In the genomic region with DNA sequence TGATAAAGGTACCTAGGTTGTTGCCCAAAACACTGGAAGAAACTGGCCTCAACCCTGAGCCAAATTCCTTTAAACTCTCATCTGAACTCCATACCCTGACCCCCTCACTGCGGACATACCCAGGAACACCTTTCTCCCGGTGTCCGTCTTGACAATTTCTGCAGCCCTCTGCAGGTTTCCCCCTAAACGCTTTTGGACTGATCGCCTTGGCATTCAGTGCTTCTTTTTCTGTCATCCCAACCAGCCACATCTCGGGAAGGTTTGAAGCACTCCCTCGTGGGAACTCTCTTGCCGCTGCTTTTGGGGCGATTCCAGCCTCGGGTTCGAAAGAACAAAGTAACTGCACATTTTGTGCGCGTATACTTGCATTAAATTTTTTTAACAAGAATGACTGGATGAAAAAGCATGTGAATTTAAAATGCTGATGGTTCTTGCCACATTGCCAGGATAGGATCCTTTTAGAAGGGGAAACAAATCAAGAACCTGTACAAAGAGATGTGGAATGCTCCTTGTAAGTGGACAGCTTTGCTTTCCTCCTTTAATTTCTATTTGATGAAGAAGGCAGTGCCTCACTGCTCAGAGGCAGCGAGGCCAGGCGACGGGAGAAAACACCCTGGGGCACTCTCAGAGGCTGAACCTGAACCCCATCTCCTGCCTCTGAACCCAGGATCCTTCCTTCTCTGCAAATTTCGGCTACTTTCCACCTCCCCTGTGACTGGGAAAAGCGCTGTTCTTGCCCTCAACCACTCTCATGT, we compare ENCODE assay signal across 7 cellular contexts. TPM values are rescaled to one million over a fixed set of nuclear protein-coding genes. Genes with fewer than 3 reads are reported as not detected.
DNase-seq lines count a peak whose midpoint lies in the region; ATAC-seq and TF ChIP-seq lines count a peak whose summit lies in the region.

No MANE protein-coding gene starts in this region.

- intact Hi-C loops in psoas muscle (cut with DNase I), result loop anchor here in 1 of 2 donors (5.0 kb wide), 1 partner anchor 50 kb away; the partner anchor contains the start of gene FBXW2

- H3K9me3 ChIP-seq in psoas muscle, result no peaks in the 10 kb centered on the region

- no peak for DNase-seq in GM12865 (ENCODE audit: low read depth)
- peak; percentile 3 for DNase-seq in globus pallidus (ENCODE audit: low spot score)
- no peak for DNase-seq in psoas muscle
- no peak for DNase-seq in T-helper 9 cell

- H3K27ac ChIP-seq in VCaP, result peak overlapping the region; percentile 83
- peak overlapping the region; percentile 87 for H3K27ac ChIP-seq in psoas muscle

- no peaks in the 10 kb centered on the region for H3K27me3 ChIP-seq in psoas muscle (ENCODE audit: insufficient read depth in 3 of 3, low read length in 2 of 3)

- ATAC-seq in HG03039 (IDR thresholded peaks at IDR 0.05; ENCODE audit: unreplicated experiment) (peak; percentile 2), psoas muscle (peak in 3 of 4 donors; percentile 0 to 24 (median 2)), GM19035 (IDR thresholded peaks at IDR 0.05; ENCODE audit: unreplicated experiment) (no peak)

- no peak for TF ChIP-seq CTCF in GM12865 (IDR thresholded peaks at IDR 0.05; ENCODE audit: insufficient read depth, low read depth, low read length, missing control alignments)
- no peak for TF ChIP-seq CTCF in VCaP (conservative IDR thresholded peaks at IDR 0.05)
- TF ChIP-seq CTCF in psoas muscle (IDR thresholded peaks at IDR 0.05), result no peak

- 32 to 45% (median 38%) methylated on average over 18 of the region's 18 CpGs for WGBS in psoas muscle, 3 donors

- H3K4me3 ChIP-seq in GM12865 (ENCODE audit: low read depth, low read length), result peak overlapping the region; percentile 69
- H3K4me3 ChIP-seq in psoas muscle, result peak overlapping the region; percentile 92

- peaks cover 8% of the 10 kb centered on the region for H3K4me1 ChIP-seq in psoas muscle

- no peaks in the 10 kb centered on the region for H3K36me3 ChIP-seq in psoas muscle (ENCODE audit: insufficient read depth in 1 of 2, low read depth in 1 of 2)

RNA-seq across cellular contexts. Expression of gene PSMD5, which starts 0.6 kb away (rescaled TPM):
- total RNA-seq in psoas muscle, result 10 to 100 TPM in 3 of 4 donors, 1 to 10 TPM in 1; 7.6 to 15.7 (median 15.0) TPM
- 1 to 10 TPM; 6.2 to 8.9 (median 8.9) TPM for polyA plus RNA-seq in psoas muscle

RNA-seq across cellular contexts. Expression of gene PHF19, which starts 34.9 kb away (rescaled TPM):
- total RNA-seq in psoas muscle, result 10 to 100 TPM in 2 of 4 donors, 1 to 10 TPM in 2; 6.8 to 14.8 (median 9.8) TPM
- polyA plus RNA-seq in psoas muscle, result 10 to 100 TPM in 2 of 3 donors, 1 to 10 TPM in 1; 8.2 to 12.3 (median 12.2) TPM

RNA-seq across cellular contexts. Expression of gene FBXW2, which starts 48.9 kb away (rescaled TPM):
- 10 to 100 TPM; 22.6 to 36.8 (median 26.4) TPM for total RNA-seq in psoas muscle
- polyA plus RNA-seq in psoas muscle, result 10 to 100 TPM in 2 of 3 donors, 1 to 10 TPM in 1; 8.0 to 26.5 (median 22.1) TPM
